13 cellular contexts compared by ENCODE assay signal in genomic region chr11:106695506-106695905, GRCh38.
A peak's percentile ranks its signal among the peaks of the same experiment; 100 is the strongest.
DNase-seq lines count a peak whose midpoint lies in the region; TF ChIP-seq lines count a peak whose summit lies in the region.
"Had no signal": no experiment of that assay in that cellular context is flagged by ENCODE, and none has a peak within 500 bp of the region (broad histone marks: within the 10 kb centered on the region; RNA-seq: fewer than 3 reads in every experiment).

No MANE protein-coding gene starts in this region.

- H2BK5ac ChIP-seq in neuronal stem cell (ENCODE audit: low read length): no peak overlapping the region

- H2AFZ ChIP-seq in neuronal stem cell (ENCODE audit: low read length): no peak overlapping the region

- H2BK15ac ChIP-seq in neuronal stem cell (ENCODE audit: low read length): no peak overlapping the region

- in situ Hi-C loops in astrocyte of the spinal cord (cut with HindIII; ENCODE audit: low sequenced_read_pairs): no loop called here

- no peak overlapping the region for H4K91ac ChIP-seq in neuronal stem cell (ENCODE audit: low read depth, low read length, poor library complexity)

- intact Hi-C loops in sigmoid colon (cut with DNase I): no loop called here

- no peak overlapping the region for H3K27ac Mint-ChIP-seq in progenitor cell of endocrine pancreas
- H3K27ac Mint-ChIP-seq: activated T-cell treated with anti-CD3 and anti-CD28 coated beads, Interleukin-2, amount 50 U/mL, for 72 hours had no signal

- no peak for TF ChIP-seq CTCF in astrocyte of the spinal cord (IDR thresholded peaks at IDR 0.05; ENCODE audit: low read depth, low read length)
- TF ChIP-seq CTCF in sigmoid colon (IDR thresholded peaks at IDR 0.05): no peak
- TF ChIP-seq CTCF in progenitor cell of endocrine pancreas (IDR thresholded peaks at IDR 0.05; ENCODE audit: unreplicated experiment): no peak

- H3K4me3 Mint-ChIP-seq in progenitor cell of endocrine pancreas (ENCODE audit: low read depth): no peak overlapping the region
- H3K4me3 Mint-ChIP-seq: activated T-cell treated with anti-CD3 and anti-CD28 coated beads, Interleukin-2, amount 50 U/mL, for 72 hours had no signal

- H3K4me1 Mint-ChIP-seq in progenitor cell of endocrine pancreas (ENCODE audit: low read depth): peaks cover 1% of the 10 kb centered on the region

- H3K9ac ChIP-seq in neuronal stem cell (ENCODE audit: low read depth, low read length, poor library complexity): no peak overlapping the region

- H3K4me3 ChIP-seq in astrocyte of the spinal cord (ENCODE audit: low read depth, low read length) (no peak overlapping the region), sigmoid colon (no peak overlapping the region), neuronal stem cell (ENCODE audit: low read length in 2 of 2) (no peak overlapping the region)
- H3K4me3 ChIP-seq: prostate gland, SK-N-MC had no signal

- H3K27me3 ChIP-seq in sigmoid colon: no peaks in the 10 kb centered on the region
- no peaks in the 10 kb centered on the region for H3K27me3 ChIP-seq in neuronal stem cell (ENCODE audit: control insufficient read depth in 3 of 3, insufficient read depth in 3 of 3, low read depth in 1 of 3, low read length in 3 of 3)

- no peak overlapping the region for H3K18ac ChIP-seq in neuronal stem cell (ENCODE audit: low read length)

- no peaks in the 10 kb centered on the region for H3K36me3 ChIP-seq in sigmoid colon
- no peaks in the 10 kb centered on the region for H3K36me3 ChIP-seq in neuronal stem cell (replicated peaks in 1 of 2; ENCODE audit: control insufficient read depth in 2 of 2, insufficient read depth in 2 of 2, low read length in 2 of 2)
- H3K36me3 ChIP-seq: prostate gland had no signal

- no peak overlapping the region for H3K4me2 ChIP-seq in neuronal stem cell (ENCODE audit: insufficient read depth, low read length, poor library complexity, severe bottlenecking)

- H3K14ac ChIP-seq in neuronal stem cell (ENCODE audit: low read length): no peak overlapping the region

- H3K36me3 Mint-ChIP-seq in progenitor cell of endocrine pancreas (ENCODE audit: insufficient read depth): peaks cover 9% of the 10 kb centered on the region

- H3K4me1 ChIP-seq in sigmoid colon (no peaks in the 10 kb centered on the region), neuronal stem cell (ENCODE audit: control insufficient read depth in 2 of 2, insufficient read depth in 1 of 2, low read depth in 1 of 2, low read length in 2 of 2) (no peaks in the 10 kb centered on the region)
- H3K4me1 ChIP-seq: prostate gland had no signal

- no peak for TF ChIP-seq EP300 in sigmoid colon (IDR thresholded peaks at IDR 0.05)

- TF ChIP-seq POLR2A in sigmoid colon (IDR thresholded peaks at IDR 0.05): no peak

- H4K8ac ChIP-seq in neuronal stem cell (ENCODE audit: low read depth, low read length): no peak overlapping the region

- no peaks in the 10 kb centered on the region for H3K79me1 ChIP-seq in neuronal stem cell (ENCODE audit: low read depth, low read length)

- H3K4ac ChIP-seq in neuronal stem cell (ENCODE audit: low read length): no peak overlapping the region

- H3K9me3 ChIP-seq in sigmoid colon (no peaks in the 10 kb centered on the region), neuronal stem cell (replicated peaks in 1 of 2; ENCODE audit: control insufficient read depth in 2 of 2, insufficient read depth in 1 of 2, low read depth in 1 of 2, low read length in 2 of 2) (no peaks in the 10 kb centered on the region)
- H3K9me3 ChIP-seq: prostate gland had no signal

- no peak overlapping the region for H2BK120ac ChIP-seq in neuronal stem cell (ENCODE audit: low read depth, low read length)

- no peaks in the 10 kb centered on the region for H3K27me3 Mint-ChIP-seq in progenitor cell of endocrine pancreas

- 74 to 82% methylated on average over 2 of the region's 2 CpGs for WGBS in sigmoid colon, 2 donors
- no CpG with 5 or more reads among the region's 2 CpGs for WGBS in neuronal stem cell (ENCODE audit: extremely low coverage in 2 of 2, insufficient read length in 2 of 2, insufficient replicate concordance in 1 of 2), 2 donors

- DNase-seq in HCEC 1CT (peak; percentile 86), astrocyte of the spinal cord (ENCODE audit: low read depth, low spot score) (peak; percentile 67), glomerular visceral epithelial cell (ENCODE audit: extremely low spot score) (peak; percentile 27), sigmoid colon (no peak), neuronal stem cell (ENCODE audit: low spot score) (no peak), activated T-cell treated with anti-CD3 and anti-CD28 coated beads for 4 hours (no peak), progenitor cell of endocrine pancreas (ENCODE audit: low spot score, unreplicated experiment) (no peak)
- DNase-seq: activated CD4-positive, alpha-beta T cell treated with anti-CD3 and anti-CD28 coated beads, Interleukin-2, amount 50 U/mL, for 4 hours; activated T-cell treated with anti-CD3 and anti-CD28 coated beads, Interleukin-2, amount 50 U/mL, for 72 hours; NCI-H1436 treated with DMSO at 0.1 percent for 48 hours; NCI-H446 had no signal

- no peak overlapping the region for H2BK12ac ChIP-seq in neuronal stem cell (ENCODE audit: low read length)

- no peak overlapping the region for H3K27ac ChIP-seq in sigmoid colon
- H3K27ac ChIP-seq in neuronal stem cell (replicated peaks; ENCODE audit: low read length): no peak overlapping the region
- H3K27ac ChIP-seq: prostate gland, SK-N-MC had no signal

- no peak overlapping the region for H2AK5ac ChIP-seq in neuronal stem cell (ENCODE audit: low read depth, low read length)

- H3K9me3 Mint-ChIP-seq in progenitor cell of endocrine pancreas (ENCODE audit: low read depth): no peaks in the 10 kb centered on the region

- H3K23ac ChIP-seq in neuronal stem cell (ENCODE audit: low read depth, low read length, poor library complexity): no peak overlapping the region

Comparison
In these comparisons a context has a peak if more than half of its experiments do, and no peak if none do; other contexts are left out.
1. DNase-seq: peak in HCEC 1CT (single experiment), astrocyte of the spinal cord (single experiment) and glomerular visceral epithelial cell (single experiment); none in sigmoid colon (single experiment), neuronal stem cell (single experiment), activated T-cell treated with anti-CD3 and anti-CD28 coated beads for 4 hours (single experiment) and progenitor cell of endocrine pancreas (single experiment).